ENCODE assay signal across 22 cellular contexts in the genomic region with DNA sequence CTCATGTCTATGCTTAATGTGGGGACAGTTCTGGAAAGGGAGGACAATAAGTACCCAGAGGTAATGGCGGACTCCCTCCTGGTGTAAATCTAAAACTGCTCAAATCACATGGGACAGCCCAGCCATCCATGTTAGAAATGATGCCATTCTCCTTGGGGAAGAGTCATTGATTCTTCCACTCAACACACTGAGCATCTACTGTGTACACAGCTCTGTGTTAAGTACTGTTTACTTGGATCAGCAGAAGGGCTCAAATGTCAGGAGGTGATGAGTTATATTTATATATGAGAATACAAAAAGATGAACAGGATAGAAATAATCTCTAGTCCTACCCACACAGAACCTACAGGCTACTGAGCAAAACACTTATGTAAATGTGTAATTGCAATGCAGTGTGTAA.
"Had no signal": no experiment of that assay in that cellular context is flagged by ENCODE, and none has a peak within 500 bp of the region (broad histone marks: within the 10 kb centered on the region; RNA-seq: fewer than 3 reads in every experiment).

No MANE protein-coding gene starts in this region.

- H3K27ac ChIP-seq: body of pancreas, cardiac muscle cell, epithelial cell of prostate, gastroesophageal sphincter, left ventricle myocardium inferior, sigmoid colon, uterus, VCaP had no signal

- H3K4me1 ChIP-seq: body of pancreas, gastroesophageal sphincter, sigmoid colon, uterus had no signal

- DNase-seq: activated CD4-positive, alpha-beta T cell treated with anti-CD3 and anti-CD28 coated beads, Interleukin-2, amount 50 U/mL, for 1 hour; activated CD4-positive, CD25-positive, alpha-beta regulatory T cell treated with anti-CD3 and anti-CD28 coated beads, Interleukin-2, amount 50 U/mL, for 72 hours; activated CD8-positive, alpha-beta T cell treated with anti-CD3 and anti-CD28 coated beads, Interleukin-2, amount 10 ng/mL, durations not matched to agents 7 days and 5 days; anterior cingulate cortex; body of pancreas; cortex of kidney; head of caudate nucleus; hypothalamus; left ventricle myocardium inferior; naive thymus-derived CD4-positive, alpha-beta T cell; occipital lobe; posterior cingulate gyrus; sigmoid colon; stimulated activated CD4-positive, alpha-beta T cell treated with anti-CD3 and anti-CD28 coated beads, Interleukin-15, amount 100 ng/mL, for 24 hours; stimulated activated naive B cell treated with anti-CD40 and anti-IgM and Interleukin-4, amounts not matched to agents 10 μg/mL and 1 μg/mL and 100 μg/mL, for 72 hours; trophoblast cell; uterus had no signal

- H3K9me3 ChIP-seq: body of pancreas, gastroesophageal sphincter, left ventricle myocardium inferior, sigmoid colon, uterus had no signal

- H3K4me3 ChIP-seq: body of pancreas, cardiac muscle cell, gastroesophageal sphincter, left ventricle myocardium inferior, sigmoid colon, smooth muscle cell, uterus had no signal

- ATAC-seq: activated CD8-positive, alpha-beta T cell treated with anti-CD3 and anti-CD28 coated beads, Interleukin-2, amount 10 ng/mL, durations not matched to agents 7 days and 5 days; body of pancreas; gastroesophageal sphincter; naive thymus-derived CD4-positive, alpha-beta T cell; stimulated activated naive B cell treated with anti-CD40 and anti-IgM and Interleukin-4, amounts not matched to agents 10 μg/mL and 1 μg/mL and 100 μg/mL, for 72 hours had no signal

- H3K27me3 ChIP-seq: body of pancreas, cardiac muscle cell, gastroesophageal sphincter, sigmoid colon, uterus had no signal

- H3K4me2 ChIP-seq: smooth muscle cell had no signal

- H3K36me3 ChIP-seq: cardiac muscle cell, left ventricle myocardium inferior, uterus had no signal
